In the genomic region with DNA sequence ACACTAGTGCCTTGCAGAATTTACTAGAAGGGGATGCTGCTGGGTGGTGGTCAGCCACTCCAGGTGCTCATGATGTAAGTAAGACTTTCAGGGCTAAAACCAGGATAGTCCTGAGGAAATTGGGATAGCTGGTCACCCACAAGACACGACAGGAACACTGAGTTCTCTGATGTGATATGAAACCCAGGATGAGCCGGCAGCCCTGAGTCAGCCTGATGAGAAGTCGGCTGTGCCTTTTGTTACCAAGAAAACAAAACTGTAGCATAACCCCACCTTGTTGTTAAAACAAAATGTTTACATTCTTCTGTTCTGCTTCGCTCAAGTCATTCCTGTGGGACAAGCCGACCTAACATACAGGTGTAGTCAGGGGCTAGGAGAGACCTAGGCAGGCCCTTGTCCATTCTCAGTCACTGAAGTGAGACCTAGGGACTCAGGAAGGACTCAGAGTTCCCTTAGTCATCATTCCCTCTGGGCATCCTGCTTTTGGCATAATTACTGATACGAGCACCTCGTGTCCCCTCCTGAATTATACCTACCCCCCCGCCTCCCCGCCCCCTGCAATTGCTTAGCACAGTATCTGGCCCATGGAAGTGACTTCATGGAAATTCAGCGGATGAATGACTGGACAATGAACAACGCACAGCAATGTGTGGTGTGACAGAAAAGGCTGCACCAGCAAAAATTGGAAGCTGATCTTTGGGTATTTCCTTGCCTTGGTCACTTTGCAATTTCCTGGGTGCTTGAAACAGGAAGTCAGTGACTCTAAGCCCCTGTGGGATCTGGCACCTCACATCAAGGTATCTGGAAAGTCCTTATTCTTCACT, we compare ENCODE assay signal across 8 cellular contexts. TPM values are rescaled to one million over a fixed set of nuclear protein-coding genes. Genes with fewer than 3 reads are reported as not detected.
A peak's percentile ranks its signal among the peaks of the same experiment; 100 is the strongest.
DNase-seq lines count a peak whose midpoint lies in the region; ATAC-seq, FAIRE-seq and TF ChIP-seq lines count a peak whose summit lies in the region.

No MANE protein-coding gene starts in this region.

- no peaks in the 10 kb centered on the region for H3K27me3 Mint-ChIP-seq in dendritic cell treated with granulocyte-macrophage colony-stimulating factor and Interleukin-4, amounts not matched to agents 40 ng/mL and 50 ng/mL, for 4 days

- peak overlapping the region; percentile 34; the same call in 1 of the 2 replicates for H3K27ac ChIP-seq in SK-N-MC
- peak overlapping the region in 2 of 4 donors; percentile 63 to 64 for H3K27ac ChIP-seq in pancreas

- H3K27ac Mint-ChIP-seq in dendritic cell treated with granulocyte-macrophage colony-stimulating factor and Interleukin-4, amounts not matched to agents 40 ng/mL and 50 ng/mL, for 4 days = peak overlapping the region; percentile 98

- H3K9me3 ChIP-seq in SK-N-MC (ENCODE audit: low read depth, low read length) = no peaks in the 10 kb centered on the region
- peaks cover 0 to 3% (median 0%) of the 10 kb centered on the region in 4 donors for H3K9me3 ChIP-seq in pancreas

- H3K4me1 Mint-ChIP-seq in dendritic cell treated with granulocyte-macrophage colony-stimulating factor and Interleukin-4, amounts not matched to agents 40 ng/mL and 50 ng/mL, for 4 days (ENCODE audit: low read depth) = peaks cover 62% of the 10 kb centered on the region

- H3K9ac ChIP-seq in SK-N-MC (ENCODE audit: insufficient read length) = no peak overlapping the region

- no peaks in the 10 kb centered on the region for H3K36me3 Mint-ChIP-seq in dendritic cell treated with granulocyte-macrophage colony-stimulating factor and Interleukin-4, amounts not matched to agents 40 ng/mL and 50 ng/mL, for 4 days (ENCODE audit: low read depth)

- FAIRE-seq in pancreas (lab: Jason Lieb, UNC) = no peak

- H3K36me3 ChIP-seq in SK-N-MC (ENCODE audit: insufficient read depth, low read length) = no peaks in the 10 kb centered on the region
- H3K36me3 ChIP-seq in pancreas = no peaks in the 10 kb centered on the region

- peak overlapping the region; percentile 21 for H3K4me3 ChIP-seq in SK-N-MC
- no peak overlapping the region for H3K4me3 ChIP-seq in pancreas

- H3K27me3 ChIP-seq in pancreas = no peaks in the 10 kb centered on the region

- intact Hi-C loops in dendritic cell treated with granulocyte-macrophage colony-stimulating factor and Interleukin-4, amounts not matched to agents 40 ng/mL and 50 ng/mL, for 4 days (cut with micrococcal nuclease) = no loop called here
- intact Hi-C loops in pancreas (cut with DNase I) = no loop called here

- 67 to 77% methylated on average over 11 of the region's 11 CpGs for WGBS in pancreas, 2 donors

- TF ChIP-seq CTCF in pancreas (IDR thresholded peaks at IDR 0.05) = no peak

- no peaks in the 10 kb centered on the region for H3K4me1 ChIP-seq in pancreas

- ATAC-seq in pancreas = peak in 3 of 4 donors; percentile 8 to 51 (median 36)
- no peak for ATAC-seq in GM21717 (IDR thresholded peaks at IDR 0.05; ENCODE audit: unreplicated experiment)
- no peak for ATAC-seq in HG02763 (IDR thresholded peaks at IDR 0.05; ENCODE audit: unreplicated experiment)
- no peak for ATAC-seq in HG02973 (IDR thresholded peaks at IDR 0.05; ENCODE audit: unreplicated experiment)

- H3K9me3 Mint-ChIP-seq in dendritic cell treated with granulocyte-macrophage colony-stimulating factor and Interleukin-4, amounts not matched to agents 40 ng/mL and 50 ng/mL, for 4 days = no peaks in the 10 kb centered on the region

- H3K4me3 Mint-ChIP-seq in dendritic cell treated with granulocyte-macrophage colony-stimulating factor and Interleukin-4, amounts not matched to agents 40 ng/mL and 50 ng/mL, for 4 days = no peak overlapping the region

- DNase-seq in ELR (ENCODE audit: low read depth) = peak; percentile 35
- DNase-seq in SK-N-MC (ENCODE audit: low read depth, low spot score) = no peak
- no peak for DNase-seq in pancreas
- no peak for DNase-seq in H4 (ENCODE audit: low spot score)

RNA-seq across cellular contexts. Expression of gene TLR2, which starts 31.9 kb away (rescaled TPM):
- 10 to 100 TPM in 2 of 6 donors, 1 to 10 TPM in 4; 2.3 to 23.9 (median 5.4) TPM for total RNA-seq in pancreas
- polyA plus RNA-seq in pancreas = 1 to 10 TPM; 2.9 to 3.2 TPM
- total RNA-seq in H4 (2014; rRNA removed; shearing (Covaris generic)) = not detected in 2 replicates

Comparison
In these comparisons a context has a peak if more than half of its experiments do, and no peak if none do; other contexts are left out.
1. ATAC-seq: peak in pancreas (3 of 4); none in GM21717 (single experiment), HG02763 (single experiment) and HG02973 (single experiment).